Comparison of ENCODE assay signal across 8 cellular contexts in the genomic region with DNA sequence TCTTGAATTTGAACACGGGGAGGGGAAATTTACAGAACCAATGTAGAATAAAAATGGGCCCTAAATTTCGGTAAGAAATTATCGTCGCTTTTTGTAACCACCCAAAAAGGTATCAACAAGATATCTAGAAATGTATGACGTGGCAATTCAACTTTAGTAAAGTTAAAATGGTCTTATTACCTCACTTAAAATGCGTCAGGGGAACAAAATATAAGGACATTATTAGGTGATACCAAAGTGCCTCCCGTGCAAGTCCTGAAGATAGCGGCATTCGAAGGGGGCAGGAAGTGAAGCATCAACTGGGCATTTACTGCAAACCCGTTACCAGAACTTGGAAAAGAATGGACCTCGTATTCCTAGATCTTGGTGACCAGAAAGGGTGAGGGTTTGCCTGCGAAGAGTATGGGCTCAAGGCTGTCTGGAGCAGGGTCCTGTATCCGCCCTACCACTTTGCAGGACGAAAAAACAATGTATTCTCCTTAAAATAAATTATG. TPM values are rescaled to one million over a fixed set of nuclear protein-coding genes. Genes with fewer than 3 reads are reported as not detected.
A peak's percentile ranks its signal among the peaks of the same experiment; 100 is the strongest.
DNase-seq lines count a peak whose midpoint lies in the region; ATAC-seq and TF ChIP-seq lines count a peak whose summit lies in the region.

No MANE protein-coding gene starts in this region.

- no peak for ATAC-seq in activated CD4-positive, alpha-beta T cell treated with anti-CD3 and anti-CD28 coated beads for 36 hours

- H3K27me3 ChIP-seq in testis, result no peaks in the 10 kb centered on the region

- WGBS in testis, 2 donors, result 24 to 33% methylated on average over 10 to 14 of the region's 14 CpGs

- peak overlapping the region; percentile 63 to 66 for H3K4me3 ChIP-seq in testis

- H3K4me1 Mint-ChIP-seq in activated CD4-positive, alpha-beta T cell treated with anti-CD3 and anti-CD28 coated beads for 36 hours, result peaks cover 23% of the 10 kb centered on the region
- peaks cover 23% of the 10 kb centered on the region for H3K4me1 Mint-ChIP-seq in activated CD4-positive, alpha-beta memory T cell treated with anti-CD3 and anti-CD28 coated beads, Interleukin-2, amount 10 ng/mL, durations not matched to agents 7 days and 5 days

- no peak for TF ChIP-seq CTCF in testis (IDR thresholded peaks at IDR 0.05)

- no peak for DNase-seq in activated CD4-positive, alpha-beta T cell treated with anti-CD3 and anti-CD28 coated beads for 36 hours
- no peak for DNase-seq in activated CD4-positive, alpha-beta T cell treated with anti-CD3 and anti-CD28 coated beads, Interleukin-2, amount 50 U/mL, for 1 hour
- DNase-seq in activated CD4-positive, alpha-beta memory T cell treated with anti-CD3 and anti-CD28 coated beads, Interleukin-2, amount 10 ng/mL, durations not matched to agents 7 days and 5 days, result no peak
- peak; percentile 15 for DNase-seq in iPS-NIHi11 (ENCODE audit: low spot score)
- DNase-seq in testis, result no peak
- DNase-seq in NCI-H2081 treated with DMSO at 0.1 percent for 48 hours (lab: John Stamatoyannopoulos, UW), result no peak
- DNase-seq in NCI-H1436 treated with DMSO at 0.1 percent for 48 hours (lab: John Stamatoyannopoulos, UW), result no peak
- no peak for DNase-seq in ecto neural progenitor cell (ENCODE audit: low spot score)

- intact Hi-C loops in activated CD4-positive, alpha-beta T cell treated with anti-CD3 and anti-CD28 coated beads for 36 hours (cut with DNase I, micrococcal nuclease), result loop anchor here (1.0 to 10.0 kb wide), 10 partner anchors 37 to 1021 kb away; a partner anchor contains a TSS
- intact Hi-C loops in testis (cut with DNase I; ENCODE audit: low total_unique reads), result no loop called here

- CTCF ChIA-PET in activated CD4-positive, alpha-beta T cell treated with anti-CD3 and anti-CD28 coated beads for 36 hours (lab: Charles Lee), result no interaction called here
- CTCF ChIA-PET in activated CD4-positive, alpha-beta memory T cell treated with anti-CD3 and anti-CD28 coated beads, Interleukin-2, amount 10 ng/mL, durations not matched to agents 7 days and 5 days (lab: Charles Lee), result no interaction called here

- H3K9me3 ChIP-seq in testis, result no peaks in the 10 kb centered on the region

- H3K36me3 Mint-ChIP-seq in activated CD4-positive, alpha-beta T cell treated with anti-CD3 and anti-CD28 coated beads for 36 hours (ENCODE audit: low read depth), result peaks cover 8% of the 10 kb centered on the region
- H3K36me3 Mint-ChIP-seq in activated CD4-positive, alpha-beta memory T cell treated with anti-CD3 and anti-CD28 coated beads, Interleukin-2, amount 10 ng/mL, durations not matched to agents 7 days and 5 days (ENCODE audit: low read depth), result peaks cover 19% of the 10 kb centered on the region

- no peaks in the 10 kb centered on the region for H3K9me3 Mint-ChIP-seq in activated CD4-positive, alpha-beta T cell treated with anti-CD3 and anti-CD28 coated beads for 36 hours (ENCODE audit: low read depth)
- H3K9me3 Mint-ChIP-seq in activated CD4-positive, alpha-beta memory T cell treated with anti-CD3 and anti-CD28 coated beads, Interleukin-2, amount 10 ng/mL, durations not matched to agents 7 days and 5 days, result no peaks in the 10 kb centered on the region

- H3K27ac Mint-ChIP-seq in activated CD4-positive, alpha-beta T cell treated with anti-CD3 and anti-CD28 coated beads for 36 hours, result peak overlapping the region; percentile 51
- H3K27ac Mint-ChIP-seq in activated CD4-positive, alpha-beta memory T cell treated with anti-CD3 and anti-CD28 coated beads, Interleukin-2, amount 10 ng/mL, durations not matched to agents 7 days and 5 days, result peak overlapping the region; percentile 58

- POLR2A ChIA-PET in activated CD4-positive, alpha-beta T cell treated with anti-CD3 and anti-CD28 coated beads for 36 hours (lab: Charles Lee), result no interaction called here
- POLR2A ChIA-PET in activated CD4-positive, alpha-beta memory T cell treated with anti-CD3 and anti-CD28 coated beads, Interleukin-2, amount 10 ng/mL, durations not matched to agents 7 days and 5 days (lab: Charles Lee), result interaction anchor here (1.0 kb wide), 1 partner anchor 62 kb away, joined by 5 read pairs; no protein-coding TSS in a partner anchor

- H3K36me3 ChIP-seq in testis (ENCODE audit: low read depth, missing control alignments), result no peaks in the 10 kb centered on the region

- H3K27ac ChIP-seq in testis, result peak overlapping the region; percentile 39 to 86

- peak overlapping the region; percentile 74 for H3K4me3 Mint-ChIP-seq in activated CD4-positive, alpha-beta T cell treated with anti-CD3 and anti-CD28 coated beads for 36 hours
- H3K4me3 Mint-ChIP-seq in activated CD4-positive, alpha-beta memory T cell treated with anti-CD3 and anti-CD28 coated beads, Interleukin-2, amount 10 ng/mL, durations not matched to agents 7 days and 5 days, result peak overlapping the region; percentile 73

- H3K27me3 Mint-ChIP-seq in activated CD4-positive, alpha-beta T cell treated with anti-CD3 and anti-CD28 coated beads for 36 hours, result no peaks in the 10 kb centered on the region
- H3K27me3 Mint-ChIP-seq in activated CD4-positive, alpha-beta memory T cell treated with anti-CD3 and anti-CD28 coated beads, Interleukin-2, amount 10 ng/mL, durations not matched to agents 7 days and 5 days, result no peaks in the 10 kb centered on the region

- no peak for TF ChIP-seq POLR2A in testis (IDR thresholded peaks at IDR 0.05)

- H3K4me1 ChIP-seq in testis, result no peaks in the 10 kb centered on the region

RNA-seq across cellular contexts. Expression of a gene that starts 1.0 kb away (rescaled TPM):
- 10 to 100 TPM; 22.3 to 24.5 TPM for total RNA-seq in activated CD4-positive, alpha-beta T cell treated with anti-CD3 and anti-CD28 coated beads for 36 hours
- total RNA-seq in activated CD4-positive, alpha-beta memory T cell treated with anti-CD3 and anti-CD28 coated beads, Interleukin-2, amount 10 ng/mL, durations not matched to agents 7 days and 5 days, result 10 to 100 TPM; 29.5 to 34.3 TPM
- total RNA-seq in testis, result 100 to 1,000 TPM in 1 of 2 donors, 10 to 100 TPM in 1; 69.8 to 107 TPM
- 60.8 TPM for polyA plus RNA-seq in testis (ENCODE audit: insufficient read depth, low read depth, low replicate concordance)
